In genomic region chr2:238787507-238787906, GRCh38 we compare ENCODE assay signal across 19 cellular contexts.
DNase-seq lines count a peak whose midpoint lies in the region; FAIRE-seq and TF ChIP-seq lines count a peak whose summit lies in the region.
"Had no signal": no experiment of that assay in that cellular context is flagged by ENCODE, and none has a peak within 500 bp of the region (broad histone marks: within the 10 kb centered on the region; RNA-seq: fewer than 3 reads in every experiment).

No MANE protein-coding gene starts in this region.

- H3K27me3 Mint-ChIP-seq in astrocyte (ENCODE audit: low read depth, unreplicated experiment) (peaks cover 14% of the 10 kb centered on the region), nephron (ENCODE audit: low read depth) (peaks cover 45% of the 10 kb centered on the region)

- TF ChIP-seq CTCF in AG04449 (IDR thresholded peaks at IDR 0.05; ENCODE audit: insufficient read depth, low read length, missing control alignments), result no peak
- no peak for TF ChIP-seq CTCF in astrocyte (IDR thresholded peaks at IDR 0.05; ENCODE audit: insufficient read depth, low read depth, low read length)
- no peak for TF ChIP-seq CTCF in nephron (IDR thresholded peaks at IDR 0.05; ENCODE audit: unreplicated experiment in 3 of 3)
- TF ChIP-seq CTCF in hepatocyte (IDR thresholded peaks at IDR 0.05; ENCODE audit: poor library complexity), result no peak

- H3K4me2 ChIP-seq in astrocyte (ENCODE audit: low read length) (peak overlapping the region; percentile 62), hepatocyte (no peak overlapping the region)
- H3K4me2 ChIP-seq: PC-9 had no signal

- H3K27ac ChIP-seq in astrocyte (ENCODE audit: low read depth, low read length) (no peak overlapping the region), hepatocyte (no peak overlapping the region)
- H3K27ac ChIP-seq: PC-9 had no signal

- H3K27me3 ChIP-seq in astrocyte (ENCODE audit: insufficient read depth, low read length) (no peaks in the 10 kb centered on the region), hepatocyte (no peaks in the 10 kb centered on the region)

- peaks cover 12% of the 10 kb centered on the region for H3K4me1 ChIP-seq in astrocyte (ENCODE audit: insufficient read depth, low read length)
- H3K4me1 ChIP-seq in hepatocyte (ENCODE audit: insufficient read depth), result peaks cover 10% of the 10 kb centered on the region

- no peak overlapping the region for H3K4me3 Mint-ChIP-seq in astrocyte (ENCODE audit: unreplicated experiment)
- no peak overlapping the region for H3K4me3 Mint-ChIP-seq in nephron
- H3K4me3 Mint-ChIP-seq: B cell; CD8-positive, alpha-beta T cell had no signal

- POLR2A ChIA-PET in AG04449 (lab: Yijun Ruan, JAX), result no interaction called here

- H3K9me3 Mint-ChIP-seq in astrocyte (ENCODE audit: unreplicated experiment) (no peaks in the 10 kb centered on the region), nephron (peaks cover under 1% of the 10 kb centered on the region)
- H3K9me3 Mint-ChIP-seq: CD8-positive, alpha-beta T cell had no signal

- H3K4me3 ChIP-seq in AG04449 (ENCODE audit: low read depth, low read length), result peak overlapping the region; percentile 34
- H3K4me3 ChIP-seq in astrocyte (ENCODE audit: insufficient read depth, low read depth, low read length), result no peak overlapping the region
- H3K4me3 ChIP-seq in hepatocyte, result no peak overlapping the region
- H3K4me3 ChIP-seq: PC-9 had no signal

- H3K9me3 ChIP-seq in astrocyte (ENCODE audit: insufficient read depth, low read depth, low read length), result no peaks in the 10 kb centered on the region
- no peaks in the 10 kb centered on the region for H3K9me3 ChIP-seq in hepatocyte (ENCODE audit: low read depth)

- H3K27ac Mint-ChIP-seq in astrocyte (ENCODE audit: unreplicated experiment), result no peak overlapping the region
- peak overlapping the region in 2 of 3 experiments; percentile 29 to 80 for H3K27ac Mint-ChIP-seq in nephron
- H3K27ac Mint-ChIP-seq: B cell; CD8-positive, alpha-beta T cell had no signal

- FAIRE-seq in astrocyte (lab: Jason Lieb, UNC), result no peak
- FAIRE-seq: A204.1, D721Med had no signal

- WGBS in hepatocyte (ENCODE audit: low lambda C conversion rate, missing lambda C conversion rate), result 83% methylated on average over 4 of the region's 4 CpGs

- H3K36me3 Mint-ChIP-seq in astrocyte (ENCODE audit: low read depth, unreplicated experiment) (no peaks in the 10 kb centered on the region), nephron (ENCODE audit: low read depth) (no peaks in the 10 kb centered on the region)
- H3K36me3 Mint-ChIP-seq: CD8-positive, alpha-beta T cell had no signal

- CTCF ChIA-PET in AG04449 (lab: Yijun Ruan, JAX), result interaction anchor here (1.1 to 6.9 kb wide), 8 partner anchors 67 to 431 kb away, joined by 3 to 165 read pairs (median 5); no protein-coding TSS in a partner anchor

- H3K36me3 ChIP-seq in astrocyte (ENCODE audit: insufficient read depth, low read length) (no peaks in the 10 kb centered on the region), hepatocyte (replicated peaks; ENCODE audit: insufficient read depth, low read depth) (no peaks in the 10 kb centered on the region)

- H3K4me1 Mint-ChIP-seq in astrocyte (ENCODE audit: low read depth, unreplicated experiment) (no peaks in the 10 kb centered on the region), nephron (peaks cover 29% of the 10 kb centered on the region)
- H3K4me1 Mint-ChIP-seq: B cell had no signal

- H4K20me1 ChIP-seq in astrocyte (ENCODE audit: insufficient read depth, low read length) (no peaks in the 10 kb centered on the region), hepatocyte (ENCODE audit: insufficient read depth, poor library complexity, severe bottlenecking) (no peaks in the 10 kb centered on the region)

- H3K9ac ChIP-seq in astrocyte (ENCODE audit: low read length), result no peak overlapping the region

- H3K79me2 ChIP-seq in astrocyte (ENCODE audit: insufficient read depth, low read length) (no peaks in the 10 kb centered on the region), hepatocyte (no peaks in the 10 kb centered on the region)

- DNase-seq in AG04449 (ENCODE audit: low read depth, low spot score) (no peak), EL (peak; percentile 71), astrocyte (ENCODE audit: low read depth) (no peak), NCI-H146 (lab: John Stamatoyannopoulos, UW) (no peak), mucosa of gallbladder (ENCODE audit: low spot score) (no peak), DMS79 treated with DMSO at 0.1 percent for 48 hours (lab: John Stamatoyannopoulos, UW) (no peak), hepatocyte (ENCODE audit: low spot score) (no peak)
- DNase-seq: CD8-positive, alpha-beta T cell; DND-41; H7; IMR-90; NCI-H1417 treated with DMSO at 0.1 percent for 48 hours; NCI-H2029 treated with DMSO at 0.1 percent for 48 hours; NCI-H524 treated with DMSO at 0.1 percent for 48 hours; PC-9 had no signal

- no peaks in the 10 kb centered on the region for H3K9me2 ChIP-seq in hepatocyte (replicated peaks; ENCODE audit: insufficient read depth)

- peak overlapping the region; percentile 49 for H2AFZ ChIP-seq in astrocyte (ENCODE audit: low read depth, low read length)
- no peak overlapping the region for H2AFZ ChIP-seq in hepatocyte
- H2AFZ ChIP-seq: PC-9 had no signal
